Comparison of ENCODE assay signal across 27 cellular contexts in genomic region chr2:65000619-65001018, GRCh38.
"Had no signal": no experiment of that assay in that cellular context is flagged by ENCODE, and none has a peak within 500 bp of the region (broad histone marks: within the 10 kb centered on the region; RNA-seq: fewer than 3 reads in every experiment).

No MANE protein-coding gene starts in this region.

- H3K27me3 ChIP-seq: neutrophil, ovary, right lobe of liver, sigmoid colon, suprapubic skin, testis, tibial artery, transverse colon, upper lobe of right lung, uterus had no signal

- H3K4me3 ChIP-seq: ovary, psoas muscle, right lobe of liver, sigmoid colon, suprapubic skin, testis, tibial artery, transverse colon, upper lobe of right lung, uterus had no signal

- H3K36me3 ChIP-seq: ovary, right lobe of liver, sigmoid colon, transverse colon, uterus had no signal

- H3K9me3 ChIP-seq: neutrophil, ovary, psoas muscle, right lobe of liver, sigmoid colon, suprapubic skin, testis, tibial artery, transverse colon, upper lobe of right lung, uterus had no signal

- DNase-seq: naive thymus-derived CD8-positive, alpha-beta T cell; nephron progenitor cell; nucleus accumbens; posterior cingulate gyrus; psoas muscle; right cardiac atrium; right lobe of liver; sigmoid colon; small intestine; stimulated activated CD4-positive, alpha-beta T cell treated with anti-CD3 and anti-CD28 coated beads, Interleukin-15, amount 100 ng/mL, for 24 hours; stimulated activated CD4-positive, alpha-beta T cell treated with anti-CD3 and anti-CD28 coated beads, Interleukin-2, amount 100 ng/mL, for 24 hours; stimulated activated CD4-positive, alpha-beta T cell treated with anti-CD3 and anti-CD28 coated beads, Interleukin-2, amount 100 ng/mL, for 48 hours; stimulated activated CD4-positive, alpha-beta T cell treated with anti-CD3 and anti-CD28 coated beads, Interleukin-4, amount 100 ng/mL, for 24 hours; stimulated activated CD8-positive, alpha-beta memory T cell treated with anti-CD3 and anti-CD28 coated beads, Interleukin-4, amount 100 ng/mL, for 48 hours; stimulated activated naive CD4-positive, alpha-beta T cell; stimulated activated naive CD8-positive, alpha-beta T cell treated with anti-CD3 and anti-CD28 coated beads, Interleukin-15, amount 100 ng/mL, for 72 hours; stimulated activated naive CD8-positive, alpha-beta T cell treated with anti-CD3 and anti-CD28 coated beads, Interleukin-15, Interleukin-2, amounts not matched to agents 100 U/mL and 50 U/mL, for 24 hours; substantia nigra; testis; tibial artery; transverse colon; upper lobe of right lung; uterus had no signal

- H3K27ac ChIP-seq: neutrophil, ovary, parathyroid adenoma, right lobe of liver, sigmoid colon, suprapubic skin, testis, transverse colon, upper lobe of right lung, uterus had no signal

- H3K4me1 ChIP-seq: uterus had no signal
